ENCODE assay signal across 18 cellular contexts in genomic region chrX:46597774-46598173, GRCh38.
"Had no signal": no experiment of that assay in that cellular context is flagged by ENCODE, and none has a peak within 500 bp of the region (broad histone marks: within the 10 kb centered on the region; RNA-seq: fewer than 3 reads in every experiment).

No MANE protein-coding gene starts in this region.

- H3K27me3 ChIP-seq: thyroid gland, upper lobe of right lung had no signal

- H3K27me3 Mint-ChIP-seq: activated CD4-positive, alpha-beta T cell treated with anti-CD3 and anti-CD28 coated beads for 36 hours; activated naive CD8-positive, alpha-beta T cell treated with anti-CD3 and anti-CD28 coated beads, Interleukin-2, amount 10 ng/mL, durations not matched to agents 7 days and 5 days; effector memory CD8-positive, alpha-beta T cell; stimulated activated naive CD8-positive, alpha-beta T cell treated with anti-CD3 and anti-CD28 coated beads, Interleukin-15, Interleukin-2, amounts not matched to agents 100 ng/mL and 50 ng/mL, for 24 hours had no signal

- ATAC-seq: activated CD4-positive, alpha-beta T cell treated with anti-CD3 and anti-CD28 coated beads for 36 hours; effector memory CD8-positive, alpha-beta T cell; naive thymus-derived CD8-positive, alpha-beta T cell; upper lobe of right lung had no signal

- H3K4me1 ChIP-seq: thyroid gland, upper lobe of right lung had no signal

- H3K36me3 ChIP-seq: thyroid gland, upper lobe of right lung had no signal

- DNase-seq: activated CD4-positive, alpha-beta T cell treated with anti-CD3 and anti-CD28 coated beads for 36 hours; activated CD4-positive, alpha-beta T cell treated with anti-CD3 and anti-CD28 coated beads, Interleukin-2, amount 50 U/mL, for 4 hours; activated CD8-positive, alpha-beta memory T cell treated with anti-CD3 and anti-CD28 coated beads, Interleukin-2, amount 50 U/mL, for 48 hours; activated naive CD4-positive, alpha-beta T cell treated with Interleukin-2 at 50 U/mL for 16 hours; activated naive CD8-positive, alpha-beta T cell treated with anti-CD3 and anti-CD28 coated beads, Interleukin-2, amount 10 ng/mL, durations not matched to agents 7 days and 5 days; activated T-cell treated with anti-CD3 and anti-CD28 coated beads, Interleukin-2, amount 50 U/mL, for 48 hours; amniotic stem cell; effector memory CD8-positive, alpha-beta T cell; naive thymus-derived CD8-positive, alpha-beta T cell; retina; stimulated activated CD4-positive, alpha-beta T cell treated with anti-CD3 and anti-CD28 coated beads, Interleukin-4, amount 100 ng/mL, for 4 hours; T-helper 9 cell; thyroid gland; upper lobe of right lung had no signal

- H3K27ac Mint-ChIP-seq: activated CD4-positive, alpha-beta T cell treated with anti-CD3 and anti-CD28 coated beads for 36 hours; activated naive CD8-positive, alpha-beta T cell treated with anti-CD3 and anti-CD28 coated beads, Interleukin-2, amount 10 ng/mL, durations not matched to agents 7 days and 5 days; effector memory CD8-positive, alpha-beta T cell; naive thymus-derived CD8-positive, alpha-beta T cell; stimulated activated naive CD8-positive, alpha-beta T cell treated with anti-CD3 and anti-CD28 coated beads, Interleukin-15, Interleukin-2, amounts not matched to agents 100 ng/mL and 50 ng/mL, for 24 hours had no signal

- H3K4me3 Mint-ChIP-seq: activated CD4-positive, alpha-beta T cell treated with anti-CD3 and anti-CD28 coated beads for 36 hours; activated naive CD8-positive, alpha-beta T cell treated with anti-CD3 and anti-CD28 coated beads, Interleukin-2, amount 10 ng/mL, durations not matched to agents 7 days and 5 days; effector memory CD8-positive, alpha-beta T cell; naive thymus-derived CD8-positive, alpha-beta T cell; stimulated activated naive CD8-positive, alpha-beta T cell treated with anti-CD3 and anti-CD28 coated beads, Interleukin-15, Interleukin-2, amounts not matched to agents 100 ng/mL and 50 ng/mL, for 24 hours had no signal

- H3K9me3 ChIP-seq: thyroid gland, upper lobe of right lung had no signal

- H3K9me3 Mint-ChIP-seq: activated naive CD8-positive, alpha-beta T cell treated with anti-CD3 and anti-CD28 coated beads, Interleukin-2, amount 10 ng/mL, durations not matched to agents 7 days and 5 days; effector memory CD8-positive, alpha-beta T cell; naive thymus-derived CD8-positive, alpha-beta T cell; stimulated activated naive CD8-positive, alpha-beta T cell treated with anti-CD3 and anti-CD28 coated beads, Interleukin-15, Interleukin-2, amounts not matched to agents 100 ng/mL and 50 ng/mL, for 24 hours had no signal

- H3K4me1 Mint-ChIP-seq: activated naive CD8-positive, alpha-beta T cell treated with anti-CD3 and anti-CD28 coated beads, Interleukin-2, amount 10 ng/mL, durations not matched to agents 7 days and 5 days; naive thymus-derived CD8-positive, alpha-beta T cell had no signal

- H3K27ac ChIP-seq: epithelial cell of prostate, thyroid gland, upper lobe of right lung had no signal

- H3K4me3 ChIP-seq: dorsolateral prefrontal cortex, lung, thyroid gland, upper lobe of right lung had no signal
